Comparison of ENCODE assay signal across 9 cellular contexts in genomic region chr7:99617187-99617781, GRCh38. TPM values are rescaled to one million over a fixed set of nuclear protein-coding genes. Genes with fewer than 3 reads are reported as not detected.
A peak's percentile ranks its signal among the peaks of the same experiment; 100 is the strongest.
DNase-seq lines count a peak whose midpoint lies in the region; ATAC-seq and TF ChIP-seq lines count a peak whose summit lies in the region.
"Had no signal": no experiment of that assay in that cellular context is flagged by ENCODE, and none has a peak within 500 bp of the region (broad histone marks: within the 10 kb centered on the region; RNA-seq: fewer than 3 reads in every experiment).

No MANE protein-coding gene starts in this region.

- no peak for ATAC-seq in heart right ventricle
- ATAC-seq in left ventricle myocardium superior = no peak
- ATAC-seq in WTC11 = peak; percentile 38

- H3K9me3 ChIP-seq in heart right ventricle (no peaks in the 10 kb centered on the region), iPS-18a (ENCODE audit: control insufficient read depth, low read depth, low read length) (no peaks in the 10 kb centered on the region), testis (no peaks in the 10 kb centered on the region)

- peaks cover 11% of the 10 kb centered on the region for H3K4me1 Mint-ChIP-seq in WTC11

- H3K27me3 ChIP-seq in heart right ventricle (no peaks in the 10 kb centered on the region), iPS-18a (ENCODE audit: control insufficient read depth, insufficient read depth, low read length) (no peaks in the 10 kb centered on the region), testis (no peaks in the 10 kb centered on the region)

- WGBS in heart right ventricle, 2 donors = 16 to 17% methylated on average over 22 of the region's 22 CpGs
- WGBS in testis, 2 donors = 11 to 15% methylated on average over 15 to 18 of the region's 22 CpGs

- peak overlapping the region; percentile 95 for H3K4me3 Mint-ChIP-seq in WTC11

- intact Hi-C loops in heart right ventricle (cut with DNase I) (loop anchor here in 3 of 10 donors (1.0 to 5.0 kb wide), 5 partner anchors 60 to 145 kb away; partner anchors contain the start of genes FAM200A (in 1 of the 3), ZNF655 (in 1 of the 3) and ZNF789 (in 1 of the 3)), left ventricle myocardium superior (cut with micrococcal nuclease) (no loop called here), testis (cut with DNase I; ENCODE audit: low total_unique reads) (no loop called here)

- no peaks in the 10 kb centered on the region; the same call in 1 of the 2 replicates for H3K9me3 Mint-ChIP-seq in WTC11

- peak overlapping the region; percentile 86 for H3K9ac ChIP-seq in iPS-18a (ENCODE audit: low read length)

- H3K27ac ChIP-seq in heart right ventricle (peak overlapping the region in 9 of 10 donors; percentile 70 to 92 (median 85)), iPS-18a (ENCODE audit: low read length) (peak overlapping the region; percentile 6), testis (peak overlapping the region; percentile 75)

- H3K27ac Mint-ChIP-seq in WTC11 = peak overlapping the region; percentile 53; the same call in 1 of the 2 replicates

- CTCF ChIA-PET in WTC11 (lab: Charles Lee) = interaction anchor here (0.9 to 2.5 kb wide), 9 partner anchors 13 to 373 kb away, joined by 3 to 33 read pairs (median 10); partner anchors contain the start of genes TMEM225B, TRIM4, ZKSCAN5 and ZNF655

- TF ChIP-seq CTCF in heart right ventricle (IDR thresholded peaks at IDR 0.05) (no peak), WTC11 (IDR thresholded peaks at IDR 0.05) (no peak), testis (IDR thresholded peaks at IDR 0.05) (no peak)

- DNase-seq in heart right ventricle = no peak
- no peak for DNase-seq in left ventricle myocardium superior
- no peak for DNase-seq in WTC11 (ENCODE audit: low spot score)
- DNase-seq in testis = no peak
- DNase-seq in occipital lobe (lab: John Stamatoyannopoulos, UW) = no peak
- DNase-seq in NK-92 (lab: John Stamatoyannopoulos, UW; ENCODE audit: unreplicated experiment) = no peak
- DNase-seq in medulla oblongata (ENCODE audit: extremely low spot score) = no peak

- H3K36me3 ChIP-seq in heart right ventricle (peaks cover 0 to 41% (median 35%) of the 10 kb centered on the region in 9 donors), iPS-18a (ENCODE audit: control insufficient read depth, low read depth, low read length) (peaks cover 42% of the 10 kb centered on the region), testis (ENCODE audit: low read depth, missing control alignments) (no peaks in the 10 kb centered on the region)

- H3K27me3 Mint-ChIP-seq in WTC11 (ENCODE audit: low read depth) = peaks cover 8% of the 10 kb centered on the region

- H3K4me3 ChIP-seq in heart right ventricle (peak overlapping the region; percentile 58 to 99 (median 86)), iPS-18a (ENCODE audit: low read length) (peak overlapping the region; percentile 85), testis (peak overlapping the region; percentile 94)

- POLR2A ChIA-PET in WTC11 (lab: Charles Lee) = interaction anchor here (0.5 to 1.7 kb wide), 2 partner anchors 12 to 465 kb away, joined by 3 to 5 read pairs; no protein-coding TSS in a partner anchor

- no peak for TF ChIP-seq POLR2A in testis (IDR thresholded peaks at IDR 0.05)

- H3K36me3 Mint-ChIP-seq in WTC11 = peaks cover 36% of the 10 kb centered on the region

- peaks cover 5 to 20% (median 13%) of the 10 kb centered on the region in 9 donors for H3K4me1 ChIP-seq in heart right ventricle
- H3K4me1 ChIP-seq in iPS-18a (ENCODE audit: control insufficient read depth, low read depth, low read length) = peaks cover 8% of the 10 kb centered on the region
- H3K4me1 ChIP-seq in testis = peaks cover 12% of the 10 kb centered on the region

TF ChIP-seq in WTC11, 78 proteins besides CTCF, POLR2A, EP300 and RAD21:
- TF ChIP-seq TEAD1 (CRISPR knock-in tag; IDR thresholded peaks at IDR 0.05) = no peak
- TF ChIP-seq ELF4 (CRISPR knock-in tag; IDR thresholded peaks at IDR 0.05; ENCODE audit: low read depth) = 0 out of 2 replicates have a peak, but pooled peaks have one; percentile 2

RNA-seq across cellular contexts. Expression of gene ZSCAN25, which starts 0.5 kb away (rescaled TPM):
- total RNA-seq in heart right ventricle (10 to 100 TPM in 3 of 10 donors, 1 to 10 TPM in 7; 6.1 to 10.5 (median 7.8) TPM), left ventricle myocardium superior (8.3 TPM), WTC11 (2021) (16.3 to 20.1 TPM (median 19.9 TPM) in 3 replicates), testis (10 to 100 TPM; 31.0 to 36.0 TPM), occipital lobe (18.4 TPM)
- polyA plus RNA-seq in heart right ventricle (1 to 10 TPM; 2.5 to 3.6 TPM), testis (ENCODE audit: insufficient read depth, low read depth, low replicate concordance) (14.1 TPM)

RNA-seq across cellular contexts. Expression of gene TMEM225B, which starts 19.2 kb away (rescaled TPM):
- total RNA-seq in heart right ventricle = under 1 TPM in 3 of 10 donors, not detected in 7; 0.20 to 0.23 (median 0.23) TPM
- polyA plus RNA-seq in heart right ventricle = under 1 TPM; 0.10 to 0.37 TPM
- not detected for total RNA-seq in left ventricle myocardium superior
- 0.78 to 0.81 TPM (median 0.78 TPM) in 3 replicates for total RNA-seq in WTC11 (2021)
- 10 to 100 TPM; 57.0 to 62.1 TPM for total RNA-seq in testis
- 406 TPM for polyA plus RNA-seq in testis (ENCODE audit: insufficient read depth, low read depth, low replicate concordance)
- total RNA-seq in occipital lobe = not detected
- total RNA-seq: glomerular endothelial cell had no signal

RNA-seq across cellular contexts. Expression of gene ZNF655, which starts 58.8 kb away (rescaled TPM):
- total RNA-seq in heart right ventricle = 10 to 100 TPM; 27.2 to 37.6 (median 30.8) TPM
- polyA plus RNA-seq in heart right ventricle = 10 to 100 TPM; 22.0 to 54.1 TPM
- total RNA-seq in left ventricle myocardium superior = 30.0 TPM
- 37.1 to 40.4 TPM (median 38.2 TPM) in 3 replicates for total RNA-seq in WTC11 (2021)
- 100 to 1,000 TPM; 120 to 149 TPM for total RNA-seq in testis
- polyA plus RNA-seq in testis (ENCODE audit: insufficient read depth, low read depth, low replicate concordance) = 45.9 TPM
- total RNA-seq in occipital lobe = 79.1 TPM

Comparison
In these comparisons a context has a peak if more than half of its experiments do, and no peak if none do; other contexts are left out.
1. H3K27ac ChIP-seq: peak in every context shown above with its lines; median percentile 85 in heart right ventricle; 75 in testis; 6 in iPS-18a.
2. RNA of gene TMEM225B, which starts 19.2 kb away (total RNA-seq): 57.0 to 62.1 TPM in testis; 0.78 to 0.81 TPM in WTC11, 0.20 to 0.23 TPM in heart right ventricle, not detected in left ventricle myocardium superior (single experiment) and not detected in occipital lobe (single experiment); every median in the first group is over 10 times any median in the second.
3. Peak in every context shown above with its lines, with median percentiles within 50 percentile points of each other: H3K4me3 ChIP-seq.